In genomic region chr12:113642672-113643071, GRCh38 we compare ENCODE assay signal across 10 cellular contexts.
"Had no signal": no experiment of that assay in that cellular context is flagged by ENCODE, and none has a peak within 500 bp of the region (broad histone marks: within the 10 kb centered on the region; RNA-seq: fewer than 3 reads in every experiment).

No MANE protein-coding gene starts in this region.

- H3K4me3 ChIP-seq: GM23248, GM23338, HAP-1 had no signal

- H2AFZ ChIP-seq: GM23248, GM23338 had no signal

- H3K36me3 ChIP-seq: HAP-1 had no signal

- H3K4me1 ChIP-seq: HAP-1 had no signal

- ATAC-seq: HCT116 had no signal

- H3K4me2 ChIP-seq: GM23338 had no signal

- FAIRE-seq: H54 had no signal

- H3K9ac ChIP-seq: GM23248 had no signal

- H3K27ac ChIP-seq: GM23248 had no signal

- DNase-seq: GM23248, GOT3, H7, H9, HCEC 1CT, HFFc6 had no signal

- H3K9me3 ChIP-seq: HAP-1 had no signal
